Comparison of ENCODE assay signal across 9 cellular contexts in genomic region chr5:35852084-35852734, GRCh38. TPM values are rescaled to one million over a fixed set of nuclear protein-coding genes. Genes with fewer than 3 reads are reported as not detected.
DNase-seq lines count a peak whose midpoint lies in the region; ATAC-seq and TF ChIP-seq lines count a peak whose summit lies in the region.
"Had no signal": no experiment of that assay in that cellular context is flagged by ENCODE, and none has a peak within 500 bp of the region (broad histone marks: within the 10 kb centered on the region; RNA-seq: fewer than 3 reads in every experiment).

No MANE protein-coding gene starts in this region.

- no peaks in the 10 kb centered on the region for H3K27me3 ChIP-seq in ACC112 (ENCODE audit: insufficient read depth, low read length)
- no peaks in the 10 kb centered on the region for H3K27me3 ChIP-seq in Peyer's patch
- peaks cover 0 to 18% (median 0%) of the 10 kb centered on the region in 3 experiments for H3K27me3 ChIP-seq in neuronal stem cell (ENCODE audit: control insufficient read depth in 3 of 3, insufficient read depth in 3 of 3, low read depth in 1 of 3, low read length in 3 of 3)

- no peak overlapping the region for H3K14ac ChIP-seq in neuronal stem cell (ENCODE audit: low read length)

- no peak overlapping the region for H2AK5ac ChIP-seq in neuronal stem cell (ENCODE audit: low read depth, low read length)

- H3K79me1 ChIP-seq in neuronal stem cell (ENCODE audit: low read depth, low read length): no peaks in the 10 kb centered on the region

- no peak overlapping the region for H3K23ac ChIP-seq in neuronal stem cell (ENCODE audit: low read depth, low read length, poor library complexity)

- H3K9ac ChIP-seq in neuronal stem cell (ENCODE audit: low read depth, low read length, poor library complexity): no peak overlapping the region

- no peaks in the 10 kb centered on the region for H3K79me2 ChIP-seq in ACC112 (ENCODE audit: control insufficient read depth, insufficient read depth, low read length, unreplicated experiment)

- H2BK5ac ChIP-seq in neuronal stem cell (ENCODE audit: low read length): no peak overlapping the region

- TF ChIP-seq POLR2A in Peyer's patch (IDR thresholded peaks at IDR 0.05): no peak

- no peak overlapping the region for H4K91ac ChIP-seq in neuronal stem cell (ENCODE audit: low read depth, low read length, poor library complexity)

- no peak overlapping the region for H4K8ac ChIP-seq in neuronal stem cell (ENCODE audit: low read depth, low read length)

- H2BK12ac ChIP-seq in neuronal stem cell (ENCODE audit: low read length): no peak overlapping the region

- ATAC-seq in GM21447 (IDR thresholded peaks at IDR 0.05; ENCODE audit: unreplicated experiment): peak; percentile 58

- H3K9me3 ChIP-seq in Peyer's patch: no peaks in the 10 kb centered on the region
- H3K9me3 ChIP-seq in neuronal stem cell (replicated peaks in 1 of 2; ENCODE audit: control insufficient read depth in 2 of 2, insufficient read depth in 1 of 2, low read depth in 1 of 2, low read length in 2 of 2): no peaks in the 10 kb centered on the region

- H3K36me3 ChIP-seq in ACC112 (ENCODE audit: insufficient read depth, low read length) (no peaks in the 10 kb centered on the region), Peyer's patch (no peaks in the 10 kb centered on the region), neuronal stem cell (replicated peaks in 1 of 2; ENCODE audit: control insufficient read depth in 2 of 2, insufficient read depth in 2 of 2, low read length in 2 of 2) (no peaks in the 10 kb centered on the region)

- no peak overlapping the region for H3K4ac ChIP-seq in neuronal stem cell (ENCODE audit: low read length)

- peak overlapping the region; percentile 64 for H2AFZ ChIP-seq in ACC112 (ENCODE audit: low read length, unreplicated experiment)
- no peak overlapping the region for H2AFZ ChIP-seq in neuronal stem cell (ENCODE audit: low read length)

- peaks cover 49% of the 10 kb centered on the region for H3K4me1 ChIP-seq in ACC112 (ENCODE audit: control insufficient read depth, insufficient read depth, low read length, unreplicated experiment)
- H3K4me1 ChIP-seq in Peyer's patch: peaks cover 0 to 8% (median 0%) of the 10 kb centered on the region in 4 donors
- H3K4me1 ChIP-seq in neuronal stem cell (ENCODE audit: control insufficient read depth in 2 of 2, insufficient read depth in 1 of 2, low read depth in 1 of 2, low read length in 2 of 2): no peaks in the 10 kb centered on the region

- no peak overlapping the region for H2BK15ac ChIP-seq in neuronal stem cell (ENCODE audit: low read length)

- H3K27ac ChIP-seq in ACC112 (ENCODE audit: low read depth, low read length): peak overlapping the region; percentile 40; the same call in 1 of the 2 replicates
- peak overlapping the region; percentile 54 to 74 (median 66) for H3K27ac ChIP-seq in Peyer's patch
- no peak overlapping the region for H3K27ac ChIP-seq in neuronal stem cell (replicated peaks; ENCODE audit: low read length)
- H3K27ac ChIP-seq: SK-N-MC had no signal

- H3K4me3 ChIP-seq in ACC112 (ENCODE audit: low read depth, low read length) (peak overlapping the region; percentile 71), Peyer's patch (no peak overlapping the region), neuronal stem cell (ENCODE audit: low read length in 2 of 2) (no peak overlapping the region)

- WGBS in neuronal stem cell (ENCODE audit: extremely low coverage in 2 of 2, insufficient read length in 2 of 2, insufficient replicate concordance in 1 of 2), 2 donors: no CpG with 5 or more reads among the region's 8 CpGs

- no peak overlapping the region for H2BK120ac ChIP-seq in neuronal stem cell (ENCODE audit: low read depth, low read length)

- TF ChIP-seq CTCF in Peyer's patch (IDR thresholded peaks at IDR 0.05): no peak

- no peak overlapping the region for H3K4me2 ChIP-seq in neuronal stem cell (ENCODE audit: insufficient read depth, low read length, poor library complexity, severe bottlenecking)

- DNase-seq in Peyer's patch (no peak), iPS-NIHi7 (ENCODE audit: extremely low spot score) (no peak), NCI-H526 treated with DMSO at 0.1 percent for 48 hours (lab: John Stamatoyannopoulos, UW) (no peak), NCI-H128 (lab: John Stamatoyannopoulos, UW; ENCODE audit: unreplicated experiment) (no peak), neuronal stem cell (ENCODE audit: low spot score) (no peak)
- DNase-seq in effector CD4-positive, alpha-beta T cell: peak; percentile 34

- H3K18ac ChIP-seq in neuronal stem cell (ENCODE audit: low read length): no peak overlapping the region

RNA-seq across cellular contexts. Expression of gene IL7R, which starts 4.5 kb away (rescaled TPM):
- 100 to 1,000 TPM in 1 of 4 donors, 10 to 100 TPM in 3; 36.8 to 101 (median 59.4) TPM for total RNA-seq in Peyer's patch
- not detected for polyA plus RNA-seq in neuronal stem cell (2013, experiment 1 of 2)
- not detected for polyA plus RNA-seq in neuronal stem cell (2013, experiment 2 of 2)
